ENCODE assay signal across 2 cellular contexts in the genomic region with DNA sequence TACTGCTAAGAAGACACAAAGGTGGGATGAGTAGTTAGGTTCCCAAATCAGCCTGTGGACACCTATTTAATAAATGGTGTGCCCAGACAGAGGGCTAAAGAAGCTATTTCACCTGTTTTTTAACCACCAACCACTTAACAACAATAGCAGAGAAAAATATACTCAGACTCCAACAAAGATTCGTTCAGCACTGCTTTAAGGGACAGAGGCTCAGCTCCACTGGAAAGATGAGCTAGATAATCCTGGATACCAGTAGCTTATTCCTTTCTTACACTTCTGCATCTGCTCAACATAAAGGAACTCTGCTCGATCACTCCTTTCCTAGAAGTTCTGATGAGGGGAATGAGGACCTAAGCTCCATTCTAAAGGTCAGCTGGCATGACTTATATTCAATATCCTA.
TF ChIP-seq lines count a peak whose summit lies in the region.

No MANE protein-coding gene starts in this region.

TF ChIP-seq in A549, 52 proteins besides CTCF, POLR2A, EP300 and RAD21 (continued from another document):
- TF ChIP-seq ELK1 (IDR thresholded peaks at IDR 0.05; ENCODE audit: low read depth, low read length) = no peak
- TF ChIP-seq, protein P1, sequence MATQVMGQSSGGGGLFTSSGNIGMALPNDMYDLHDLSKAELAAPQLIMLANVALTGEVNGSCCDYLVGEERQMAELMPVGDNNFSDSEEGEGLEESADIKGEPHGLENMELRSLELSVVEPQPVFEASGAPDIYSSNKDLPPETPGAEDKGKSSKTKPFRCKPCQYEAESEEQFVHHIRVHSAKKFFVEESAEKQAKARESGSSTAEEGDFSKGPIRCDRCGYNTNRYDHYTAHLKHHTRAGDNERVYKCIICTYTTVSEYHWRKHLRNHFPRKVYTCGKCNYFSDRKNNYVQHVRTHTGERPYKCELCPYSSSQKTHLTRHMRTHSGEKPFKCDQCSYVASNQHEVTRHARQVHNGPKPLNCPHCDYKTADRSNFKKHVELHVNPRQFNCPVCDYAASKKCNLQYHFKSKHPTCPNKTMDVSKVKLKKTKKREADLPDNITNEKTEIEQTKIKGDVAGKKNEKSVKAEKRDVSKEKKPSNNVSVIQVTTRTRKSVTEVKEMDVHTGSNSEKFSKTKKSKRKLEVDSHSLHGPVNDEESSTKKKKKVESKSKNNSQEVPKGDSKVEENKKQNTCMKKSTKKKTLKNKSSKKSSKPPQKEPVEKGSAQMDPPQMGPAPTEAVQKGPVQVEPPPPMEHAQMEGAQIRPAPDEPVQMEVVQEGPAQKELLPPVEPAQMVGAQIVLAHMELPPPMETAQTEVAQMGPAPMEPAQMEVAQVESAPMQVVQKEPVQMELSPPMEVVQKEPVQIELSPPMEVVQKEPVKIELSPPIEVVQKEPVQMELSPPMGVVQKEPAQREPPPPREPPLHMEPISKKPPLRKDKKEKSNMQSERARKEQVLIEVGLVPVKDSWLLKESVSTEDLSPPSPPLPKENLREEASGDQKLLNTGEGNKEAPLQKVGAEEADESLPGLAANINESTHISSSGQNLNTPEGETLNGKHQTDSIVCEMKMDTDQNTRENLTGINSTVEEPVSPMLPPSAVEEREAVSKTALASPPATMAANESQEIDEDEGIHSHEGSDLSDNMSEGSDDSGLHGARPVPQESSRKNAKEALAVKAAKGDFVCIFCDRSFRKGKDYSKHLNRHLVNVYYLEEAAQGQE (IDR thresholded peaks at IDR 0.05) = peak; percentile 61
- TF ChIP-seq, protein P2, sequence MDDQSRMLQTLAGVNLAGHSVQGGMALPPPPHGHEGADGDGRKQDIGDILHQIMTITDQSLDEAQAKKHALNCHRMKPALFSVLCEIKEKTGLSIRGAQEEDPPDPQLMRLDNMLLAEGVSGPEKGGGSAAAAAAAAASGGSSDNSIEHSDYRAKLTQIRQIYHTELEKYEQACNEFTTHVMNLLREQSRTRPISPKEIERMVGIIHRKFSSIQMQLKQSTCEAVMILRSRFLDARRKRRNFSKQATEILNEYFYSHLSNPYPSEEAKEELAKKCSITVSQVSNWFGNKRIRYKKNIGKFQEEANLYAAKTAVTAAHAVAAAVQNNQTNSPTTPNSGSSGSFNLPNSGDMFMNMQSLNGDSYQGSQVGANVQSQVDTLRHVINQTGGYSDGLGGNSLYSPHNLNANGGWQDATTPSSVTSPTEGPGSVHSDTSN (IDR thresholded peaks at IDR 0.05) = no peak

TF ChIP-seq in Ishikawa, 13 proteins besides CTCF, POLR2A, EP300 and RAD21 (continued from another document):
- TF ChIP-seq, protein P1 (IDR thresholded peaks at IDR 0.05; ENCODE audit: low read depth) = peak; percentile 45; the same call in 1 of the 2 replicates
- no peak for TF ChIP-seq TEAD4 (IDR thresholded peaks at IDR 0.05)
- TF ChIP-seq, protein P3, sequence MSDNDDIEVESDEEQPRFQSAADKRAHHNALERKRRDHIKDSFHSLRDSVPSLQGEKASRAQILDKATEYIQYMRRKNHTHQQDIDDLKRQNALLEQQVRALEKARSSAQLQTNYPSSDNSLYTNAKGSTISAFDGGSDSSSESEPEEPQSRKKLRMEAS (IDR thresholded peaks at IDR 0.05) = no peak
